Comparison of ENCODE assay signal across 18 cellular contexts in genomic region chr7:141389423-141389822, GRCh38.
DNase-seq lines count a peak whose midpoint lies in the region; TF ChIP-seq lines count a peak whose summit lies in the region.
"Had no signal": no experiment of that assay in that cellular context is flagged by ENCODE, and none has a peak within 500 bp of the region (broad histone marks: within the 10 kb centered on the region; RNA-seq: fewer than 3 reads in every experiment).

No MANE protein-coding gene starts in this region.

- peak; percentile 64 for DNase-seq in NCI-H2227 (lab: John Stamatoyannopoulos, UW; ENCODE audit: unreplicated experiment)
- DNase-seq in glutamatergic neuron = no peak
- DNase-seq in putamen (ENCODE audit: low spot score) = peak; percentile 84
- no peak for DNase-seq in NCI-H1436 (lab: John Stamatoyannopoulos, UW)
- no peak for DNase-seq in activated gamma-delta T cell treated with Interleukin-2 at 50 U/mL for 16 hours
- DNase-seq in NK-92 treated with Interleukin-12 subunit alpha and Interleukin-12 subunit beta, amount 100 ng/mL, for 24 hours (lab: John Stamatoyannopoulos, UW) = no peak
- DNase-seq: ACHN; BE2C; Caco-2; CD4-positive, alpha-beta T cell; DMS153; DMS79; GDM1; HCEC 1CT had no signal

- peak overlapping the region; percentile 89 for H3K27ac Mint-ChIP-seq in glutamatergic neuron (ENCODE audit: unreplicated experiment)
- H3K27ac Mint-ChIP-seq: CD4-positive, alpha-beta T cell; GM23338 had no signal

- peak overlapping the region; percentile 99 for H3K27ac ChIP-seq in VCaP
- H3K27ac ChIP-seq: C4-2B, HL-60 had no signal

- no peaks in the 10 kb centered on the region for H3K27me3 Mint-ChIP-seq in glutamatergic neuron (ENCODE audit: unreplicated experiment)

- H3K4me3 Mint-ChIP-seq in glutamatergic neuron (ENCODE audit: unreplicated experiment) = peak overlapping the region; percentile 48
- H3K4me3 Mint-ChIP-seq: CD4-positive, alpha-beta T cell; GM23338 had no signal

- peaks cover 27% of the 10 kb centered on the region for H3K4me1 Mint-ChIP-seq in glutamatergic neuron (ENCODE audit: low read depth, unreplicated experiment)

- peaks cover 8% of the 10 kb centered on the region for H3K9me3 Mint-ChIP-seq in glutamatergic neuron (ENCODE audit: unreplicated experiment)
- H3K9me3 Mint-ChIP-seq: CD4-positive, alpha-beta T cell; GM23338 had no signal

- TF ChIP-seq CTCF in VCaP (conservative IDR thresholded peaks at IDR 0.05) (no peak), glutamatergic neuron (IDR thresholded peaks at IDR 0.05; ENCODE audit: partially characterized antibody, unreplicated experiment) (no peak)

- peaks cover 4% of the 10 kb centered on the region for H3K36me3 Mint-ChIP-seq in glutamatergic neuron (ENCODE audit: unreplicated experiment)

Comparison
In these comparisons a context has a peak if more than half of its experiments do, and no peak if none do; other contexts are left out.
1. DNase-seq: peak in NCI-H2227 (single experiment) and putamen (single experiment); none in glutamatergic neuron (single experiment), NCI-H1436 (single experiment), activated gamma-delta T cell treated with Interleukin-2 at 50 U/mL for 16 hours (single experiment) and NK-92 treated with Interleukin-12 subunit alpha and Interleukin-12 subunit beta, amount 100 ng/mL, for 24 hours (single experiment).